In genomic region chr11:66580803-66581202, GRCh38 we compare ENCODE assay signal across 1 cellular context.
TF ChIP-seq lines count a peak whose summit lies in the region.

No MANE protein-coding gene starts in this region.

TF ChIP-seq in H1, 55 proteins besides CTCF, POLR2A, EP300 and RAD21:
- no peak for TF ChIP-seq YY1 (IDR thresholded peaks at IDR 0.05; ENCODE audit: low read depth, low read length)
- TF ChIP-seq ASH2L (IDR thresholded peaks at IDR 0.05; ENCODE audit: low read length): no peak
- no peak for TF ChIP-seq NRF1 (IDR thresholded peaks at IDR 0.05; ENCODE audit: low read depth, low read length)
- no peak for TF ChIP-seq CBX5 (IDR thresholded peaks at IDR 0.05; ENCODE audit: low read depth, low read length)
- no peak for TF ChIP-seq CHD7 (IDR thresholded peaks at IDR 0.05; ENCODE audit: insufficient replicate concordance, low read length)
- no peak for TF ChIP-seq MAFK (IDR thresholded peaks at IDR 0.05; ENCODE audit: low read depth, low read length)
- TF ChIP-seq KDM5A (IDR thresholded peaks at IDR 0.05; ENCODE audit: low read length): no peak
- no peak for TF ChIP-seq SP4 (IDR thresholded peaks at IDR 0.05; ENCODE audit: low read length)
- no peak for TF ChIP-seq ATF2 (IDR thresholded peaks at IDR 0.05; ENCODE audit: low read length)
